28 cellular contexts compared by ENCODE assay signal in the genomic region with DNA sequence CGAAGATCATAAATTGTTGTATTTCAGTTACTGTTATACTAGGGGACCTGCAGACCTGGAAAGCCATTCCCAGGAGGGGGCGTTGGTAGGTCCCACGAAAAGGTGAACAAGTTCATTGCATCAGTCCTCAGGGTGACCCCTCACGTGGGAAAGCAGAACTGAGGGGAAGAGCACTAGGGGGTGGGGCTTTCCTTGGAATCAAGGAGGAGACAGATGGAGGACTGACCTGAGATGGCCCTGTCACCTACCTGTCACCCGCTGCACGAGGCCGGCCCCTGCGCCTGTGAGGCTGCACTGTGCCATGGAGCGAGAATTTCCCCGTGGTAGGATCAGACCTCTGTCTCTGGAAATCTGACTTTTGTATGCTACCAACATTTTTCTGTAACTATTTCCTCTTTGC. TPM values are rescaled to one million over a fixed set of nuclear protein-coding genes. Genes with fewer than 3 reads are reported as not detected.
"Had no signal": no experiment of that assay in that cellular context is flagged by ENCODE, and none has a peak within 500 bp of the region (broad histone marks: within the 10 kb centered on the region; RNA-seq: fewer than 3 reads in every experiment).

No MANE protein-coding gene starts in this region.

- H3K79me2 ChIP-seq: hepatocyte had no signal

- H3K27ac ChIP-seq: adrenal gland, ascending aorta, brain microvascular endothelial cell, foreskin keratinocyte, hepatocyte, left lung, thoracic aorta, upper lobe of left lung had no signal

- DNase-seq: activated CD4-positive, alpha-beta T cell treated with anti-CD3 and anti-CD28 coated beads, Interleukin-2, amount 10 ng/mL, durations not matched to agents 7 days and 5 days; activated CD4-positive, CD25-positive, alpha-beta regulatory T cell treated with anti-CD3 and anti-CD28 coated beads, Interleukin-2, amount 50 U/mL, for 72 hours; activated CD8-positive, alpha-beta T cell treated with anti-CD3 and anti-CD28 coated beads, Interleukin-2, amount 10 ng/mL, durations not matched to agents 7 days and 5 days; activated gamma-delta T cell; adrenal gland; brain microvascular endothelial cell; caudate nucleus; effector CD4-positive, alpha-beta T cell; foreskin keratinocyte; kidney glomerular epithelial cell; left lung; naive thymus-derived CD8-positive, alpha-beta T cell; nucleus accumbens; stimulated activated CD4-positive, alpha-beta T cell treated with anti-CD3 and anti-CD28 coated beads, Interleukin-4, amount 100 ng/mL, for 1 hour; stimulated activated naive CD4-positive, alpha-beta T cell; T1000; upper lobe of left lung had no signal

- ATAC-seq: activated CD8-positive, alpha-beta T cell treated with anti-CD3 and anti-CD28 coated beads, Interleukin-2, amount 10 ng/mL, durations not matched to agents 7 days and 5 days; foreskin keratinocyte; left lung; naive thymus-derived CD8-positive, alpha-beta T cell had no signal

- H3K27me3 ChIP-seq: ascending aorta, brain microvascular endothelial cell, foreskin keratinocyte, hepatocyte, left lung, upper lobe of left lung had no signal

- H3K27me3 Mint-ChIP-seq: activated CD4-positive, alpha-beta T cell treated with anti-CD3 and anti-CD28 coated beads, Interleukin-2, amount 10 ng/mL, durations not matched to agents 7 days and 5 days; activated naive CD8-positive, alpha-beta T cell had no signal

- H3K36me3 ChIP-seq: adrenal gland, ascending aorta, brain microvascular endothelial cell, left lung, thoracic aorta, upper lobe of left lung had no signal

- H3K27ac Mint-ChIP-seq: activated CD4-positive, alpha-beta T cell treated with anti-CD3 and anti-CD28 coated beads, Interleukin-2, amount 10 ng/mL, durations not matched to agents 7 days and 5 days; activated CD8-positive, alpha-beta T cell treated with anti-CD3 and anti-CD28 coated beads, Interleukin-2, amount 10 ng/mL, durations not matched to agents 7 days and 5 days; activated naive CD8-positive, alpha-beta T cell; activated T-helper 1 cell treated with anti-CD3 and anti-CD28 coated beads, Interleukin-12 subunit alpha, Interleukin-12 subunit beta, Interleukin-2, Interleukin-4 antibody, amounts not matched to agents 30 ng/mL and 10 ng/mL and 1 ng/mL, durations not matched to agents 14 hours and 24 hours and 36 hours; dendritic cell treated with granulocyte-macrophage colony-stimulating factor and Interleukin-4, amounts not matched to agents 40 ng/mL and 50 ng/mL, for 4 days; mesothelial cell of epicardium; T-helper 1 cell treated with Interleukin-12 subunit alpha and Interleukin-12 subunit beta and Interleukin-4 antibody, amounts not matched to agents 30 μg/mL and 1 μg/mL, for 36 hours had no signal

- H3K4me1 ChIP-seq: adrenal gland, ascending aorta, left lung, upper lobe of left lung had no signal

- H3K9me3 ChIP-seq: adrenal gland, ascending aorta, left lung, thoracic aorta, upper lobe of left lung had no signal

- H3K4me3 Mint-ChIP-seq: activated CD4-positive, alpha-beta T cell treated with anti-CD3 and anti-CD28 coated beads, Interleukin-2, amount 10 ng/mL, durations not matched to agents 7 days and 5 days; activated CD8-positive, alpha-beta T cell treated with anti-CD3 and anti-CD28 coated beads, Interleukin-2, amount 10 ng/mL, durations not matched to agents 7 days and 5 days; activated naive CD8-positive, alpha-beta T cell; activated T-helper 1 cell treated with anti-CD3 and anti-CD28 coated beads, Interleukin-12 subunit alpha, Interleukin-12 subunit beta, Interleukin-2, Interleukin-4 antibody, amounts not matched to agents 30 ng/mL and 10 ng/mL and 1 ng/mL, durations not matched to agents 14 hours and 24 hours and 36 hours; dendritic cell treated with granulocyte-macrophage colony-stimulating factor and Interleukin-4, amounts not matched to agents 40 ng/mL and 50 ng/mL, for 4 days; mesothelial cell of epicardium; naive thymus-derived CD8-positive, alpha-beta T cell; T-helper 1 cell treated with Interleukin-12 subunit alpha and Interleukin-12 subunit beta and Interleukin-4 antibody, amounts not matched to agents 30 μg/mL and 1 μg/mL, for 36 hours had no signal

- H2AFZ ChIP-seq: hepatocyte had no signal

- H3K4me3 ChIP-seq: adrenal gland, ascending aorta, hepatocyte, left lung, thoracic aorta, upper lobe of left lung had no signal

- H3K9me3 Mint-ChIP-seq: activated CD4-positive, alpha-beta T cell treated with anti-CD3 and anti-CD28 coated beads, Interleukin-2, amount 10 ng/mL, durations not matched to agents 7 days and 5 days; activated T-helper 1 cell treated with anti-CD3 and anti-CD28 coated beads, Interleukin-12 subunit alpha, Interleukin-12 subunit beta, Interleukin-2, Interleukin-4 antibody, amounts not matched to agents 30 ng/mL and 10 ng/mL and 1 ng/mL, durations not matched to agents 14 hours and 24 hours and 36 hours; dendritic cell treated with granulocyte-macrophage colony-stimulating factor and Interleukin-4, amounts not matched to agents 40 ng/mL and 50 ng/mL, for 4 days; mesothelial cell of epicardium; naive thymus-derived CD8-positive, alpha-beta T cell; T-helper 1 cell treated with Interleukin-12 subunit alpha and Interleukin-12 subunit beta and Interleukin-4 antibody, amounts not matched to agents 30 μg/mL and 1 μg/mL, for 36 hours had no signal

- H3K4me2 ChIP-seq: hepatocyte had no signal

- H3K36me3 Mint-ChIP-seq: activated naive CD8-positive, alpha-beta T cell; mesothelial cell of epicardium; naive thymus-derived CD8-positive, alpha-beta T cell had no signal

- H3K4me1 Mint-ChIP-seq: activated CD4-positive, alpha-beta T cell treated with anti-CD3 and anti-CD28 coated beads, Interleukin-2, amount 10 ng/mL, durations not matched to agents 7 days and 5 days; naive thymus-derived CD8-positive, alpha-beta T cell had no signal

RNA-seq across cellular contexts. Expression of gene CLDN24, which starts 41.8 kb away (rescaled TPM):
- total RNA-seq: activated CD4-positive, alpha-beta T cell treated with anti-CD3 and anti-CD28 coated beads, Interleukin-2, amount 10 ng/mL, durations not matched to agents 7 days and 5 days; activated CD8-positive, alpha-beta T cell treated with anti-CD3 and anti-CD28 coated beads, Interleukin-2, amount 10 ng/mL, durations not matched to agents 7 days and 5 days; activated T-helper 1 cell treated with anti-CD3 and anti-CD28 coated beads, Interleukin-12 subunit alpha, Interleukin-12 subunit beta, Interleukin-2, Interleukin-4 antibody, amounts not matched to agents 30 ng/mL and 10 ng/mL and 1 ng/mL, durations not matched to agents 14 hours and 24 hours and 36 hours; adrenal gland; ascending aorta; foreskin keratinocyte; hepatocyte; left lung; lung microvascular endothelial cell; mesothelial cell of epicardium; naive thymus-derived CD8-positive, alpha-beta T cell; renal cortical epithelial cell; thoracic aorta; upper lobe of left lung had no signal
- polyA plus RNA-seq: adrenal gland, esophagus, foreskin keratinocyte had no signal

RNA-seq across cellular contexts. Expression of gene CLDN22, which starts 43.9 kb away (rescaled TPM):
- total RNA-seq: activated CD4-positive, alpha-beta T cell treated with anti-CD3 and anti-CD28 coated beads, Interleukin-2, amount 10 ng/mL, durations not matched to agents 7 days and 5 days; activated CD8-positive, alpha-beta T cell treated with anti-CD3 and anti-CD28 coated beads, Interleukin-2, amount 10 ng/mL, durations not matched to agents 7 days and 5 days; activated T-helper 1 cell treated with anti-CD3 and anti-CD28 coated beads, Interleukin-12 subunit alpha, Interleukin-12 subunit beta, Interleukin-2, Interleukin-4 antibody, amounts not matched to agents 30 ng/mL and 10 ng/mL and 1 ng/mL, durations not matched to agents 14 hours and 24 hours and 36 hours; adrenal gland; ascending aorta; foreskin keratinocyte; hepatocyte; left lung; lung microvascular endothelial cell; mesothelial cell of epicardium; naive thymus-derived CD8-positive, alpha-beta T cell; renal cortical epithelial cell; thoracic aorta had no signal
- polyA plus RNA-seq: adrenal gland, foreskin keratinocyte, hepatocyte had no signal
